ENCODE assay signal across 21 cellular contexts in the genomic region with DNA sequence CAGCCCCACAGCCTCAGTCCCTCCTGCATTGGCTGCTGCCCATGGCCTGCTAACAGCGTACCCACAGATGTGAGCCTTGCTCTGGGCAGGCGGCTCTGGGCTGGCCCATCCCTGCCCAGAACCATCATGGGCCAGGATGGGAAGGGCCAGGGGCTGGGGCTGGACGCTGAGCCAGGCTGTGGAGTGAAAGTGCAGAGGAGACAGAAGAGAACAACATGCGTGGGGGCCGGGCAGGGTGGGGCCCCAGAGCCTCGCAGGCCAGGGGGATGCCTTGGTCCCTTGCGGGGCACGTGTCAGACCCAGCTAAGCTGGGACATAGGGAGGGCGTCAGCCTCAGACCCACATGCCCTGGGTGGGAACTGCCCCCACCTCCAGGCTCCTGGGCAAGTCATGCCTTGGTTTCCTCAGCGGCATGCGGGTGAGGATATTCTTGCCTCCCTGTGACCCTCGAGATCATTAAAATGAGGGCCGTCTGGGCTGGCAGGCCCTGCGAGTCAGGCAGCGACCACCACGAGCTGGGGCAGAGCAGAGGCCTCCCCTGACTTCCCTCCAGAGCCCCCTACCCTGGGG. TPM values are rescaled to one million over a fixed set of nuclear protein-coding genes. Genes with fewer than 3 reads are reported as not detected.
DNase-seq lines count a peak whose midpoint lies in the region; ATAC-seq and TF ChIP-seq lines count a peak whose summit lies in the region.
"Had no signal": no experiment of that assay in that cellular context is flagged by ENCODE, and none has a peak within 500 bp of the region (broad histone marks: within the 10 kb centered on the region; RNA-seq: fewer than 3 reads in every experiment).

No MANE protein-coding gene starts in this region.

- H3K4me1 Mint-ChIP-seq in stimulated activated naive CD8-positive, alpha-beta T cell treated with anti-CD3 and anti-CD28 coated beads, Interleukin-15, amount 100 ng/mL, for 72 hours: no peaks in the 10 kb centered on the region
- H3K4me1 Mint-ChIP-seq in natural killer cell treated with Interleukin-12 subunit alpha and Interleukin-12 subunit beta and Interleukin-15 and Interleukin-18, amount 100 ng/mL, for 72 hours (ENCODE audit: low read depth in 2 of 2): no peaks in the 10 kb centered on the region
- H3K4me1 Mint-ChIP-seq: activated naive CD8-positive, alpha-beta T cell treated with anti-CD3 and anti-CD28 coated beads, Interleukin-2, amount 50 U/mL, for 24 hours had no signal

- H3K4me3 ChIP-seq in aorta (ENCODE audit: low read length in 2 of 2): no peak overlapping the region
- H3K4me3 ChIP-seq: colonic mucosa, GM23248, MG63 had no signal

- WGBS in aorta, 2 donors: 90% methylated on average over 16 of the region's 16 CpGs

- no peaks in the 10 kb centered on the region for H3K36me3 Mint-ChIP-seq in natural killer cell treated with Interleukin-12 subunit alpha and Interleukin-12 subunit beta and Interleukin-15 and Interleukin-18, amount 100 ng/mL, for 72 hours

- intact Hi-C loops in cardiac septum (cut with DNase I) (no loop called here), aorta (cut with DNase I) (no loop called here)

- no peak overlapping the region for H3K27ac Mint-ChIP-seq in stimulated activated naive CD8-positive, alpha-beta T cell treated with anti-CD3 and anti-CD28 coated beads, Interleukin-15, amount 100 ng/mL, for 72 hours
- no peak overlapping the region for H3K27ac Mint-ChIP-seq in natural killer cell treated with Interleukin-12 subunit alpha and Interleukin-12 subunit beta and Interleukin-15 and Interleukin-18, amount 100 ng/mL, for 72 hours
- H3K27ac Mint-ChIP-seq: activated CD8-positive, alpha-beta T cell treated with anti-CD3 and anti-CD28 coated beads, Interleukin-2, amount 10 ng/mL, durations not matched to agents 7 days and 5 days; activated naive CD8-positive, alpha-beta T cell treated with anti-CD3 and anti-CD28 coated beads, Interleukin-2, amount 50 U/mL, for 24 hours; CD4-positive, alpha-beta T cell had no signal

- TF ChIP-seq POLR2A in GM18505 (IDR thresholded peaks at IDR 0.05; ENCODE audit: borderline replicate concordance, extremely low read depth, insufficient read depth, insufficient read length): no peak

- H3K4me1 ChIP-seq in aorta (ENCODE audit: control insufficient read depth in 1 of 2, insufficient read depth in 2 of 2, low read length in 2 of 2): no peaks in the 10 kb centered on the region
- H3K4me1 ChIP-seq: colonic mucosa had no signal

- H3K27ac ChIP-seq in aorta (ENCODE audit: low read depth in 1 of 2, low read length in 2 of 2): no peak overlapping the region
- H3K27ac ChIP-seq: colonic mucosa, GM23248, VCaP had no signal

- H3K27me3 Mint-ChIP-seq in stimulated activated naive CD8-positive, alpha-beta T cell treated with anti-CD3 and anti-CD28 coated beads, Interleukin-15, amount 100 ng/mL, for 72 hours: peaks cover 4% of the 10 kb centered on the region
- no peaks in the 10 kb centered on the region for H3K27me3 Mint-ChIP-seq in natural killer cell treated with Interleukin-12 subunit alpha and Interleukin-12 subunit beta and Interleukin-15 and Interleukin-18, amount 100 ng/mL, for 72 hours
- H3K27me3 Mint-ChIP-seq: activated naive CD8-positive, alpha-beta T cell treated with anti-CD3 and anti-CD28 coated beads, Interleukin-2, amount 50 U/mL, for 24 hours; CD4-positive, alpha-beta T cell had no signal

- H3K9me3 ChIP-seq in aorta (ENCODE audit: control insufficient read depth, low read length): no peaks in the 10 kb centered on the region
- H3K9me3 ChIP-seq: colonic mucosa, MG63 had no signal

- no peaks in the 10 kb centered on the region for H3K9me3 Mint-ChIP-seq in stimulated activated naive CD8-positive, alpha-beta T cell treated with anti-CD3 and anti-CD28 coated beads, Interleukin-15, amount 100 ng/mL, for 72 hours
- no peaks in the 10 kb centered on the region for H3K9me3 Mint-ChIP-seq in natural killer cell treated with Interleukin-12 subunit alpha and Interleukin-12 subunit beta and Interleukin-15 and Interleukin-18, amount 100 ng/mL, for 72 hours
- H3K9me3 Mint-ChIP-seq: activated naive CD8-positive, alpha-beta T cell treated with anti-CD3 and anti-CD28 coated beads, Interleukin-2, amount 50 U/mL, for 24 hours; CD4-positive, alpha-beta T cell had no signal

- ATAC-seq in stimulated activated naive CD8-positive, alpha-beta T cell treated with anti-CD3 and anti-CD28 coated beads, Interleukin-15, Interleukin-2, amounts not matched to agents 100 U/mL and 50 U/mL, for 24 hours: no peak
- ATAC-seq in stimulated activated naive CD8-positive, alpha-beta T cell treated with anti-CD3 and anti-CD28 coated beads, Interleukin-15, amount 100 ng/mL, for 72 hours: no peak
- no peak for ATAC-seq in natural killer cell treated with Interleukin-12 subunit alpha and Interleukin-12 subunit beta and Interleukin-15 and Interleukin-18, amount 100 ng/mL, for 72 hours
- ATAC-seq in aorta (ENCODE audit: low FRiP score): no peak
- ATAC-seq in GM18505 (IDR thresholded peaks at IDR 0.05; ENCODE audit: unreplicated experiment): no peak
- ATAC-seq: activated CD8-positive, alpha-beta T cell treated with anti-CD3 and anti-CD28 coated beads, Interleukin-2, amount 10 ng/mL, durations not matched to agents 7 days and 5 days; activated naive CD8-positive, alpha-beta T cell treated with anti-CD3 and anti-CD28 coated beads, Interleukin-2, amount 50 U/mL, for 24 hours had no signal

- no peaks in the 10 kb centered on the region for H3K27me3 ChIP-seq in aorta (ENCODE audit: control insufficient read depth in 1 of 2, insufficient read depth in 2 of 2, low read length in 1 of 2)
- H3K27me3 ChIP-seq: colonic mucosa, MG63 had no signal

- DNase-seq in stimulated activated naive CD8-positive, alpha-beta T cell treated with anti-CD3 and anti-CD28 coated beads, Interleukin-15, Interleukin-2, amounts not matched to agents 100 U/mL and 50 U/mL, for 24 hours: peak; percentile 1
- DNase-seq in stimulated activated naive CD8-positive, alpha-beta T cell treated with anti-CD3 and anti-CD28 coated beads, Interleukin-15, amount 100 ng/mL, for 72 hours: no peak
- DNase-seq in cardiac septum (ENCODE audit: low spot score): peak; percentile 71
- DNase-seq in natural killer cell treated with Interleukin-12 subunit alpha and Interleukin-12 subunit beta and Interleukin-15 and Interleukin-18, amount 100 ng/mL, for 72 hours (ENCODE audit: low spot score): peak; percentile 18
- peak; percentile 33 to 69 for DNase-seq in aorta
- DNase-seq in GDM1 (lab: John Stamatoyannopoulos, UW): no peak
- no peak for DNase-seq in occipital lobe (lab: John Stamatoyannopoulos, UW)
- DNase-seq: activated CD8-positive, alpha-beta T cell treated with anti-CD3 and anti-CD28 coated beads, Interleukin-2, amount 10 ng/mL, durations not matched to agents 7 days and 5 days; MG63; NCI-H1436 treated with DMSO at 0.1 percent for 48 hours; NCI-H2171; NCI-H526 treated with DMSO at 0.1 percent for 48 hours; OCI-M1; stimulated activated naive CD4-positive, alpha-beta T cell; trophoblast cell had no signal

- no peak overlapping the region for H3K4me3 Mint-ChIP-seq in stimulated activated naive CD8-positive, alpha-beta T cell treated with anti-CD3 and anti-CD28 coated beads, Interleukin-15, amount 100 ng/mL, for 72 hours
- H3K4me3 Mint-ChIP-seq in natural killer cell treated with Interleukin-12 subunit alpha and Interleukin-12 subunit beta and Interleukin-15 and Interleukin-18, amount 100 ng/mL, for 72 hours: no peak overlapping the region
- H3K4me3 Mint-ChIP-seq: activated CD8-positive, alpha-beta T cell treated with anti-CD3 and anti-CD28 coated beads, Interleukin-2, amount 10 ng/mL, durations not matched to agents 7 days and 5 days; activated naive CD8-positive, alpha-beta T cell treated with anti-CD3 and anti-CD28 coated beads, Interleukin-2, amount 50 U/mL, for 24 hours; CD4-positive, alpha-beta T cell had no signal

- no peaks in the 10 kb centered on the region for H3K36me3 ChIP-seq in aorta (ENCODE audit: control insufficient read depth in 1 of 2, insufficient read depth in 2 of 2, low read length in 1 of 2)
- H3K36me3 ChIP-seq: colonic mucosa had no signal

RNA-seq across cellular contexts. Expression of a gene that starts 27.3 kb away (rescaled TPM):
- total RNA-seq in cardiac septum (291 TPM), aorta (10 to 100 TPM; 32.3 to 62.6 TPM), occipital lobe (37.3 TPM)
- 1 to 10 TPM; 1.2 to 1.8 TPM for total RNA-seq in natural killer cell treated with Interleukin-12 subunit alpha and Interleukin-12 subunit beta and Interleukin-15 and Interleukin-18, amount 100 ng/mL, for 72 hours
- 10 to 100 TPM; 28.0 to 66.8 TPM for polyA plus RNA-seq in aorta

Comparison
In these comparisons a context has a peak if more than half of its experiments do, and no peak if none do; other contexts are left out.
1. DNase-seq: peak in stimulated activated naive CD8-positive, alpha-beta T cell treated with anti-CD3 and anti-CD28 coated beads, Interleukin-15, Interleukin-2, amounts not matched to agents 100 U/mL and 50 U/mL, for 24 hours (single experiment), cardiac septum (single experiment), natural killer cell treated with Interleukin-12 subunit alpha and Interleukin-12 subunit beta and Interleukin-15 and Interleukin-18, amount 100 ng/mL, for 72 hours (single experiment) and aorta (2 of 2); none in stimulated activated naive CD8-positive, alpha-beta T cell treated with anti-CD3 and anti-CD28 coated beads, Interleukin-15, amount 100 ng/mL, for 72 hours (0 of 2), GDM1 (single experiment) and occipital lobe (single experiment).
2. RNA of a gene that starts 27.3 kb away (total RNA-seq): 291 TPM in cardiac septum (single experiment), 32.3 to 62.6 TPM in aorta and 37.3 TPM in occipital lobe (single experiment); 1.2 to 1.8 TPM in natural killer cell treated with Interleukin-12 subunit alpha and Interleukin-12 subunit beta and Interleukin-15 and Interleukin-18, amount 100 ng/mL, for 72 hours; every median in the first group is over 10 times any median in the second.